Comparison of ENCODE assay signal across 19 cellular contexts in the genomic region with DNA sequence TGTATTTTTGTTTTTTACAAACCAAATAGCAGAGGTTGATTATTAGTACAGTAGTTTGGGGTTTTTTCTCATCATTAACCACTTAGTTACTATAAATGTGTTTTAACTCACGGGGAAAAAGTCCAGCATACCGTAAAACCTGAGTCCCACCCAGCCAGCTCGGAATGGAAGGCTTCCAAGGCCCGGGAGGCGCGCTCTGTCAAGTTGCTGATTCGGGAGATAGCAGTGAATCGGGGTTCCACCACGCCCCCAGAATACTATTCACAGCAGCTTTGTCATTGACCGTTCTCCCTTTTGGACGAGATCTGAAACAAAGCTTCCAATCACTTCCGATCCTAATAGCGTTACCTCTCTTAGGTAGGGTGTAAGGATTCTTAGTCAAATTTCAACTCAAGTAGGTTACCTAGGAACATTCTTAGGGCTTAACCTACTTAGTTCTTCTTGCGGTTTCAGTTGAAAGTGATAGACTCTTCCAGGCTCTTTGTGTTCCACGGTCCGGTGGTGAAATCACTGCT.
DNase-seq lines count a peak whose midpoint lies in the region; ATAC-seq and TF ChIP-seq lines count a peak whose summit lies in the region.
"Had no signal": no experiment of that assay in that cellular context is flagged by ENCODE, and none has a peak within 500 bp of the region (broad histone marks: within the 10 kb centered on the region; RNA-seq: fewer than 3 reads in every experiment).

No MANE protein-coding gene starts in this region.

- no peaks in the 10 kb centered on the region for H3K36me3 Mint-ChIP-seq in natural killer cell
- H3K36me3 Mint-ChIP-seq: CD8-positive, alpha-beta T cell had no signal

- no peaks in the 10 kb centered on the region for H3K9me3 Mint-ChIP-seq in natural killer cell
- H3K9me3 Mint-ChIP-seq: activated CD4-positive, alpha-beta memory T cell treated with anti-CD3 and anti-CD28 coated beads, Interleukin-2, amount 10 ng/mL, durations not matched to agents 7 days and 5 days; CD8-positive, alpha-beta T cell had no signal

- DNase-seq in PC-3, result no peak
- no peak for DNase-seq in dorsolateral prefrontal cortex
- DNase-seq in lower lobe of right lung, result no peak
- peak in 4 of 49 donors; percentile 26 to 45 (median 32) for DNase-seq in substantia nigra (lab: John Stamatoyannopoulos, UW)
- no peak for DNase-seq in SHP77 treated with DMSO at 0.1 percent for 48 hours (lab: John Stamatoyannopoulos, UW)
- no peak for DNase-seq in DMS79 (lab: John Stamatoyannopoulos, UW)
- no peak for DNase-seq in natural killer cell
- DNase-seq in MM.1S, result no peak
- DNase-seq: activated CD4-positive, alpha-beta memory T cell treated with anti-CD3 and anti-CD28 coated beads, Interleukin-2, amount 10 ng/mL, durations not matched to agents 7 days and 5 days; activated CD4-positive, CD25-positive, alpha-beta regulatory T cell; activated naive CD4-positive, alpha-beta T cell treated with Interleukin-2 at 50 U/mL for 16 hours; CD8-positive, alpha-beta T cell; cerebellar nuclear complex; effector memory CD4-positive, alpha-beta T cell; esophagus squamous epithelium; NCI-H1930; SK-N-SH had no signal

- H3K79me2 ChIP-seq in PC-3 (ENCODE audit: low read length) (no peaks in the 10 kb centered on the region), MM.1S (ENCODE audit: low read length) (no peaks in the 10 kb centered on the region)

- H3K4me2 ChIP-seq in PC-3 (ENCODE audit: low read length), result peak overlapping the region; percentile 59
- no peak overlapping the region for H3K4me2 ChIP-seq in MM.1S (ENCODE audit: low read depth, low read length)
- H3K4me2 ChIP-seq: KMS-11, SK-N-SH had no signal

- no peak overlapping the region for H3K9ac ChIP-seq in PC-3 (ENCODE audit: low read length)
- H3K9ac ChIP-seq in MM.1S (ENCODE audit: low read length), result no peak overlapping the region
- H3K9ac ChIP-seq: KMS-11, SK-N-SH had no signal

- H3K27ac ChIP-seq in PC-3 (ENCODE audit: low read length) (no peak overlapping the region), dorsolateral prefrontal cortex (peak overlapping the region; percentile 23 to 100 (median 97)), lower lobe of right lung (no peak overlapping the region), substantia nigra (ENCODE audit: low read depth, low read length, poor library complexity, severe bottlenecking) (peak overlapping the region; percentile 97), MM.1S (ENCODE audit: low read length) (no peak overlapping the region)
- H3K27ac ChIP-seq: esophagus squamous epithelium, KMS-11, thoracic aorta had no signal

- H3K27me3 Mint-ChIP-seq in natural killer cell (ENCODE audit: low read depth in 2 of 2), result peaks cover 13 to 21% of the 10 kb centered on the region in 2 donors

- intact Hi-C loops in PC-3 (cut with micrococcal nuclease), result loop anchor here (1.0 to 5.0 kb wide), 3 partner anchors 128 to 396 kb away; no protein-coding TSS in a partner anchor
- intact Hi-C loops in dorsolateral prefrontal cortex (cut with DNase I), result loop anchor here (1.0 to 5.0 kb wide), 7 partner anchors 71 to 776 kb away; a partner anchor contains a TSS
- intact Hi-C loops in lower lobe of right lung (cut with DNase I), result no loop called here
- intact Hi-C loops in natural killer cell (cut with micrococcal nuclease), result loop anchor here (1.0 kb wide), 1 partner anchor 775 kb away; no protein-coding TSS in a partner anchor

- CTCF ChIA-PET in PC-3 (lab: Charles Lee), result no interaction called here

- BruUV-seq in PC-3 (replicated peaks; lab: Mats Ljungman, UMichigan), result TSS peak; percentile 35

- no peak for ATAC-seq in PC-3
- peak in 1 of 2 donors; percentile 48 for ATAC-seq in lower lobe of right lung
- no peak for ATAC-seq in natural killer cell
- ATAC-seq: CD8-positive, alpha-beta T cell had no signal

- H3K9me2 ChIP-seq in PC-3 (replicated peaks; ENCODE audit: low read length) (no peaks in the 10 kb centered on the region), MM.1S (replicated peaks; ENCODE audit: insufficient read depth, low read length) (no peaks in the 10 kb centered on the region)
- H3K9me2 ChIP-seq: SK-N-SH had no signal

- TF ChIP-seq CTCF in PC-3 (conservative IDR thresholded peaks at IDR 0.05; ENCODE audit: low read depth, low read length), result no peak
- TF ChIP-seq CTCF in dorsolateral prefrontal cortex (IDR thresholded peaks at IDR 0.05 in 54 of 56, conservative IDR thresholded peaks at IDR 0.05 in 2 of 56; ENCODE audit: low read depth in 1 of 56, partially characterized antibody in 56 of 56), result no peak
- no peak for TF ChIP-seq CTCF in lower lobe of right lung (IDR thresholded peaks at IDR 0.05)
- TF ChIP-seq CTCF in natural killer cell (IDR thresholded peaks at IDR 0.05), result no peak
- no peak for TF ChIP-seq CTCF in MM.1S (IDR thresholded peaks at IDR 0.05; ENCODE audit: low read length)

- H3K36me3 ChIP-seq in PC-3 (ENCODE audit: low read depth, low read length) (no peaks in the 10 kb centered on the region), lower lobe of right lung (no peaks in the 10 kb centered on the region), MM.1S (replicated peaks; ENCODE audit: insufficient read depth, low read length) (no peaks in the 10 kb centered on the region)
- H3K36me3 ChIP-seq: esophagus squamous epithelium, thoracic aorta had no signal

- H4K20me1 ChIP-seq in PC-3 (ENCODE audit: low read length) (no peaks in the 10 kb centered on the region), MM.1S (ENCODE audit: insufficient read depth, low read length) (no peaks in the 10 kb centered on the region)

- H3K4me3 ChIP-seq in PC-3 (ENCODE audit: low read length) (no peak overlapping the region), dorsolateral prefrontal cortex (peak overlapping the region in 50 of 59 donors; percentile 0 to 54 (median 34)), lower lobe of right lung (peak overlapping the region; percentile 14), MM.1S (ENCODE audit: low read length) (no peak overlapping the region)
- H3K4me3 ChIP-seq: esophagus squamous epithelium, thoracic aorta had no signal

- H3K4me3 Mint-ChIP-seq in natural killer cell, result no peak overlapping the region
- H3K4me3 Mint-ChIP-seq: activated CD4-positive, alpha-beta memory T cell treated with anti-CD3 and anti-CD28 coated beads, Interleukin-2, amount 10 ng/mL, durations not matched to agents 7 days and 5 days; CD8-positive, alpha-beta T cell had no signal

- H3K27ac Mint-ChIP-seq in natural killer cell, result no peak overlapping the region
- H3K27ac Mint-ChIP-seq: activated CD4-positive, alpha-beta memory T cell treated with anti-CD3 and anti-CD28 coated beads, Interleukin-2, amount 10 ng/mL, durations not matched to agents 7 days and 5 days; CD8-positive, alpha-beta T cell had no signal

- no peaks in the 10 kb centered on the region for H3K4me1 Mint-ChIP-seq in natural killer cell
- H3K4me1 Mint-ChIP-seq: activated CD4-positive, alpha-beta memory T cell treated with anti-CD3 and anti-CD28 coated beads, Interleukin-2, amount 10 ng/mL, durations not matched to agents 7 days and 5 days had no signal

- H2AFZ ChIP-seq in PC-3 (ENCODE audit: low read length) (peak overlapping the region; percentile 55; the same call in 1 of the 2 replicates), MM.1S (ENCODE audit: low read length) (no peak overlapping the region)

- H3K4me1 ChIP-seq in PC-3 (ENCODE audit: insufficient read depth, low read length) (peaks cover 4% of the 10 kb centered on the region; the same call in 1 of the 2 replicates), lower lobe of right lung (peaks cover 9% of the 10 kb centered on the region), MM.1S (ENCODE audit: low read length) (no peaks in the 10 kb centered on the region)

- POLR2A ChIA-PET in PC-3 (lab: Charles Lee; ENCODE audit: unreplicated experiment), result no interaction called here

- H3F3A ChIP-seq in PC-3 (ENCODE audit: low read length, unreplicated experiment) (no peaks in the 10 kb centered on the region), MM.1S (ENCODE audit: insufficient read depth, low read length) (no peaks in the 10 kb centered on the region)

- H3K27me3 ChIP-seq in PC-3 (ENCODE audit: low read length) (no peaks in the 10 kb centered on the region), dorsolateral prefrontal cortex (no peaks in the 10 kb centered on the region), lower lobe of right lung (ENCODE audit: low read depth) (no peaks in the 10 kb centered on the region), MM.1S (replicated peaks; ENCODE audit: insufficient read depth, low read length) (no peaks in the 10 kb centered on the region)
- H3K27me3 ChIP-seq: esophagus squamous epithelium had no signal

- no peaks in the 10 kb centered on the region for H3K9me3 ChIP-seq in PC-3 (ENCODE audit: low read length)
- H3K9me3 ChIP-seq in lower lobe of right lung, result no peaks in the 10 kb centered on the region
- no peaks in the 10 kb centered on the region for H3K9me3 ChIP-seq in MM.1S (replicated peaks; ENCODE audit: insufficient read depth, low read length)
- H3K9me3 ChIP-seq: esophagus squamous epithelium, SK-N-SH, thoracic aorta had no signal

Comparison
In these comparisons a context has a peak if more than half of its experiments do, and no peak if none do; other contexts are left out.
1. H3K27ac ChIP-seq: peak in dorsolateral prefrontal cortex (59 of 59) and substantia nigra (single experiment); none in PC-3 (single experiment), lower lobe of right lung (single experiment) and MM.1S (single experiment).
2. H3K4me3 ChIP-seq: peak in dorsolateral prefrontal cortex (50 of 59) and lower lobe of right lung (single experiment); none in PC-3 (single experiment) and MM.1S (single experiment).